Comparison of ENCODE assay signal across 1 cellular context in the genomic region with DNA sequence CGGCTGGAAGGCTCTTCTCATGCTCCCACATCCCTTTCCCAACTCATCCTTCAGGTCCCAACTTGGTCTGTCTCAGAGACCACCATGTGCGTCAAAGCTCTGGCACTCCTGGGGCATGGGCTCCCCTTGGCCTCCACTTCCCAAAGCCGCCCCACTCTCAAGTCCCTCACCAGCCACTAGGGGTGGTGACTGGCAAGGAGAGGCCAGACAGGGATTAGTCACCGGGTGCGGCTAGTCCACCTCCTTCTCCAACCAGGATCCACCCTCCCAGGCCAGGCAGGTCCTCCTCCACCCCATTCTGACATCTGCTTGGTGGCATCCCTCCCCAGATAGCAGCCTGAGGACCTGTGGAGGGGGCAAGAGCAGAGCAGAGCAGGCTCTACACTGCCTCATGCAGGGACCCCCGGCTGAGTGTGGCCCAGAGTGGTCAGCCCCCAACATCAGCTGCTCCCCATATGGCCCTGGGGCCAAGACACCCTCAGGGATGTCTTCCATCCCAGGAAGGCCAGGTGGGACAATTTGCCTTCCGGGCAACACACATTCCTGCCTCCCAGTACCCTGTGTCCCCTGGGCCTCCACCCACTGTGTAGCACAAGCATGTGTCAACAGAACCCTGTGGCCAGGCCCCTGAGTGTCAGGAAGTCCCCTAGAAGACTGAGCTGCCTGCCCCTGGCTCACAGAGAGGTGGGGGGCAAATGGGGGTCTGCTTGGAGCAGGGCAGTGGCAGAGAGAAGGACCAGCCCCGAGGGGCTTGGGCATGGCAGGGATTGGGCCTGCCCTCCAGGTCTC.
A peak's percentile ranks its signal among the peaks of the same experiment; 100 is the strongest.
TF ChIP-seq lines count a peak whose summit lies in the region.

No MANE protein-coding gene starts in this region.

TF ChIP-seq in HepG2, 621 proteins besides CTCF, POLR2A, EP300 and RAD21:
- TF ChIP-seq FOSL2 (CRISPR knock-in tag; IDR thresholded peaks at IDR 0.05), result 0 out of 2 replicates have a peak, but pooled peaks have one; percentile 6
- TF ChIP-seq, protein P1, sequence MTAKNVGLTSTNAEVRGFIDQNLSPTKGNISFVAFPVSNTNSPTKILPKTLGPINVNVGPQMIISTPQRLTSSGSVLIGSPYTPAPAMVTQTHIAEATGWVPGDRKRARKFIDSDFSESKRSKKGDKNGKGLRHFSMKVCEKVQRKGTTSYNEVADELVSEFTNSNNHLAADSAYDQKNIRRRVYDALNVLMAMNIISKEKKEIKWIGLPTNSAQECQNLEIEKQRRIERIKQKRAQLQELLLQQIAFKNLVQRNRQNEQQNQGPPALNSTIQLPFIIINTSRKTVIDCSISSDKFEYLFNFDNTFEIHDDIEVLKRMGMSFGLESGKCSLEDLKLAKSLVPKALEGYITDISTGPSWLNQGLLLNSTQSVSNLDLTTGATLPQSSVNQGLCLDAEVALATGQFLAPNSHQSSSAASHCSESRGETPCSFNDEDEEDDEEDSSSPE (CRISPR knock-in tag; IDR thresholded peaks at IDR 0.05), result no peak
- TF ChIP-seq GPN1 (CRISPR knock-in tag; IDR thresholded peaks at IDR 0.05; ENCODE audit: borderline replicate concordance), result no peak
- TF ChIP-seq ZNF7 (CRISPR knock-in tag; IDR thresholded peaks at IDR 0.05), result peak; percentile 62; the same call in 1 of the 2 replicates
- no peak for TF ChIP-seq ZNF879 (CRISPR knock-in tag; IDR thresholded peaks at IDR 0.05)
- TF ChIP-seq XRCC5 (optimal IDR thresholded peaks at IDR 0.05; ENCODE audit: low read length), result peak; percentile 62
- no peak for TF ChIP-seq ZNF34 (CRISPR knock-in tag; IDR thresholded peaks at IDR 0.05; ENCODE audit: borderline replicate concordance)
- 0 out of 2 replicates have a peak, but pooled peaks have one; percentile 53 for TF ChIP-seq ZNF230 (CRISPR knock-in tag; IDR thresholded peaks at IDR 0.05)
- TF ChIP-seq IKZF4 (CRISPR knock-in tag; IDR thresholded peaks at IDR 0.05; ENCODE audit: borderline replicate concordance, low read depth, not compliant biosample characterization), result no peak
- TF ChIP-seq, protein P2, sequence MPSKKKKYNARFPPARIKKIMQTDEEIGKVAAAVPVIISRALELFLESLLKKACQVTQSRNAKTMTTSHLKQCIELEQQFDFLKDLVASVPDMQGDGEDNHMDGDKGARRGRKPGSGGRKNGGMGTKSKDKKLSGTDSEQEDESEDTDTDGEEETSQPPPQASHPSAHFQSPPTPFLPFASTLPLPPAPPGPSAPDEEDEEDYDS (CRISPR knock-in tag; IDR thresholded peaks at IDR 0.05), result no peak
- TF ChIP-seq, protein P3, sequence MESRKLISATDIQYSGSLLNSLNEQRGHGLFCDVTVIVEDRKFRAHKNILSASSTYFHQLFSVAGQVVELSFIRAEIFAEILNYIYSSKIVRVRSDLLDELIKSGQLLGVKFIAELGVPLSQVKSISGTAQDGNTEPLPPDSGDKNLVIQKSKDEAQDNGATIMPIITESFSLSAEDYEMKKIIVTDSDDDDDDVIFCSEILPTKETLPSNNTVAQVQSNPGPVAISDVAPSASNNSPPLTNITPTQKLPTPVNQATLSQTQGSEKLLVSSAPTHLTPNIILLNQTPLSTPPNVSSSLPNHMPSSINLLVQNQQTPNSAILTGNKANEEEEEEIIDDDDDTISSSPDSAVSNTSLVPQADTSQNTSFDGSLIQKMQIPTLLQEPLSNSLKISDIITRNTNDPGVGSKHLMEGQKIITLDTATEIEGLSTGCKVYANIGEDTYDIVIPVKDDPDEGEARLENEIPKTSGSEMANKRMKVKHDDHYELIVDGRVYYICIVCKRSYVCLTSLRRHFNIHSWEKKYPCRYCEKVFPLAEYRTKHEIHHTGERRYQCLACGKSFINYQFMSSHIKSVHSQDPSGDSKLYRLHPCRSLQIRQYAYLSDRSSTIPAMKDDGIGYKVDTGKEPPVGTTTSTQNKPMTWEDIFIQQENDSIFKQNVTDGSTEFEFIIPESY (CRISPR knock-in tag; IDR thresholded peaks at IDR 0.05), result no peak
- TF ChIP-seq, protein P4, sequence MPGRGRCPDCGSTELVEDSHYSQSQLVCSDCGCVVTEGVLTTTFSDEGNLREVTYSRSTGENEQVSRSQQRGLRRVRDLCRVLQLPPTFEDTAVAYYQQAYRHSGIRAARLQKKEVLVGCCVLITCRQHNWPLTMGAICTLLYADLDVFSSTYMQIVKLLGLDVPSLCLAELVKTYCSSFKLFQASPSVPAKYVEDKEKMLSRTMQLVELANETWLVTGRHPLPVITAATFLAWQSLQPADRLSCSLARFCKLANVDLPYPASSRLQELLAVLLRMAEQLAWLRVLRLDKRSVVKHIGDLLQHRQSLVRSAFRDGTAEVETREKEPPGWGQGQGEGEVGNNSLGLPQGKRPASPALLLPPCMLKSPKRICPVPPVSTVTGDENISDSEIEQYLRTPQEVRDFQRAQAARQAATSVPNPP (CRISPR knock-in tag; IDR thresholded peaks at IDR 0.05), result no peak
- no peak for TF ChIP-seq FOXA1 (IDR thresholded peaks at IDR 0.05)
- TF ChIP-seq FOXA1 (CRISPR knock-in tag; IDR thresholded peaks at IDR 0.05), result peak; percentile 16; the same call in 1 of the 2 replicates
- TF ChIP-seq, protein P5, sequence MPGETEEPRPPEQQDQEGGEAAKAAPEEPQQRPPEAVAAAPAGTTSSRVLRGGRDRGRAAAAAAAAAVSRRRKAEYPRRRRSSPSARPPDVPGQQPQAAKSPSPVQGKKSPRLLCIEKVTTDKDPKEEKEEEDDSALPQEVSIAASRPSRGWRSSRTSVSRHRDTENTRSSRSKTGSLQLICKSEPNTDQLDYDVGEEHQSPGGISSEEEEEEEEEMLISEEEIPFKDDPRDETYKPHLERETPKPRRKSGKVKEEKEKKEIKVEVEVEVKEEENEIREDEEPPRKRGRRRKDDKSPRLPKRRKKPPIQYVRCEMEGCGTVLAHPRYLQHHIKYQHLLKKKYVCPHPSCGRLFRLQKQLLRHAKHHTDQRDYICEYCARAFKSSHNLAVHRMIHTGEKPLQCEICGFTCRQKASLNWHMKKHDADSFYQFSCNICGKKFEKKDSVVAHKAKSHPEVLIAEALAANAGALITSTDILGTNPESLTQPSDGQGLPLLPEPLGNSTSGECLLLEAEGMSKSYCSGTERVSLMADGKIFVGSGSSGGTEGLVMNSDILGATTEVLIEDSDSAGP (CRISPR knock-in tag; IDR thresholded peaks at IDR 0.05; ENCODE audit: borderline replicate concordance), result 0 out of 2 replicates have a peak, but pooled peaks have one; percentile 26
- no peak for TF ChIP-seq DR1 (CRISPR knock-in tag; IDR thresholded peaks at IDR 0.05)
- TF ChIP-seq, protein P6, sequence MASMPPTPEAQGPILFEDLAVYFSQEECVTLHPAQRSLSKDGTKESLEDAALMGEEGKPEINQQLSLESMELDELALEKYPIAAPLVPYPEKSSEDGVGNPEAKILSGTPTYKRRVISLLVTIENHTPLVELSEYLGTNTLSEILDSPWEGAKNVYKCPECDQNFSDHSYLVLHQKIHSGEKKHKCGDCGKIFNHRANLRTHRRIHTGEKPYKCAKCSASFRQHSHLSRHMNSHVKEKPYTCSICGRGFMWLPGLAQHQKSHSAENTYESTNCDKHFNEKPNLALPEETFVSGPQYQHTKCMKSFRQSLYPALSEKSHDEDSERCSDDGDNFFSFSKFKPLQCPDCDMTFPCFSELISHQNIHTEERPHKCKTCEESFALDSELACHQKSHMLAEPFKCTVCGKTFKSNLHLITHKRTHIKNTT (CRISPR knock-in tag; IDR thresholded peaks at IDR 0.05), result no peak
- TF ChIP-seq SP4 (CRISPR knock-in tag; IDR thresholded peaks at IDR 0.05), result no peak
- TF ChIP-seq ZNF343 (CRISPR knock-in tag; IDR thresholded peaks at IDR 0.05), result no peak
- TF ChIP-seq, protein P7, sequence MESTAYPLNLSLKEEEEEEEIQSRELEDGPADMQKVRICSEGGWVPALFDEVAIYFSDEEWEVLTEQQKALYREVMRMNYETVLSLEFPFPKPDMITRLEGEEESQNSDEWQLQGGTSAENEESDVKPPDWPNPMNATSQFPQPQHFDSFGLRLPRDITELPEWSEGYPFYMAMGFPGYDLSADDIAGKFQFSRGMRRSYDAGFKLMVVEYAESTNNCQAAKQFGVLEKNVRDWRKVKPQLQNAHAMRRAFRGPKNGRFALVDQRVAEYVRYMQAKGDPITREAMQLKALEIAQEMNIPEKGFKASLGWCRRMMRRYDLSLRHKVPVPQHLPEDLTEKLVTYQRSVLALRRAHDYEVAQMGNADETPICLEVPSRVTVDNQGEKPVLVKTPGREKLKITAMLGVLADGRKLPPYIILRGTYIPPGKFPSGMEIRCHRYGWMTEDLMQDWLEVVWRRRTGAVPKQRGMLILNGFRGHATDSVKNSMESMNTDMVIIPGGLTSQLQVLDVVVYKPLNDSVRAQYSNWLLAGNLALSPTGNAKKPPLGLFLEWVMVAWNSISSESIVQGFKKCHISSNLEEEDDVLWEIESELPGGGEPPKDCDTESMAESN (CRISPR knock-in tag; conservative IDR thresholded peaks at IDR 0.05), result no peak
- TF ChIP-seq MZF1 (CRISPR knock-in tag; IDR thresholded peaks at IDR 0.05; ENCODE audit: borderline replicate concordance), result no peak
- TF ChIP-seq, protein P8, sequence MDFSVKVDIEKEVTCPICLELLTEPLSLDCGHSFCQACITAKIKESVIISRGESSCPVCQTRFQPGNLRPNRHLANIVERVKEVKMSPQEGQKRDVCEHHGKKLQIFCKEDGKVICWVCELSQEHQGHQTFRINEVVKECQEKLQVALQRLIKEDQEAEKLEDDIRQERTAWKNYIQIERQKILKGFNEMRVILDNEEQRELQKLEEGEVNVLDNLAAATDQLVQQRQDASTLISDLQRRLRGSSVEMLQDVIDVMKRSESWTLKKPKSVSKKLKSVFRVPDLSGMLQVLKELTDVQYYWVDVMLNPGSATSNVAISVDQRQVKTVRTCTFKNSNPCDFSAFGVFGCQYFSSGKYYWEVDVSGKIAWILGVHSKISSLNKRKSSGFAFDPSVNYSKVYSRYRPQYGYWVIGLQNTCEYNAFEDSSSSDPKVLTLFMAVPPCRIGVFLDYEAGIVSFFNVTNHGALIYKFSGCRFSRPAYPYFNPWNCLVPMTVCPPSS (IDR thresholded peaks at IDR 0.05), result no peak
- TF ChIP-seq ZNF589 (CRISPR knock-in tag; conservative IDR thresholded peaks at IDR 0.05), result no peak
- TF ChIP-seq ZKSCAN5 (CRISPR knock-in tag; IDR thresholded peaks at IDR 0.05), result no peak
